28 cellular contexts compared by ENCODE assay signal in genomic region chr18:7172611-7173010, GRCh38. TPM values are rescaled to one million over a fixed set of nuclear protein-coding genes. Genes with fewer than 3 reads are reported as not detected.
"Had no signal": no experiment of that assay in that cellular context is flagged by ENCODE, and none has a peak within 500 bp of the region (broad histone marks: within the 10 kb centered on the region; RNA-seq: fewer than 3 reads in every experiment).

No MANE protein-coding gene starts in this region.

- ATAC-seq: activated T-helper 17 cell treated with anti-CD3 and anti-CD28 coated beads, Interleukin-2, amount 50 U/mL, for 72 hours; K562; Panc1; Right ventricle myocardium inferior; T-cell had no signal

- DNase-seq: activated CD4-positive, alpha-beta memory T cell treated with anti-CD3 and anti-CD28 coated beads for 36 hours; activated CD4-positive, alpha-beta T cell treated with anti-CD3 and anti-CD28 coated beads, Interleukin-2, amount 10 ng/mL, durations not matched to agents 7 days and 5 days; activated CD4-positive, CD25-positive, alpha-beta regulatory T cell; activated gamma-delta T cell; activated naive CD4-positive, alpha-beta T cell treated with anti-CD3 and anti-CD28 coated beads for 36 hours; activated T-cell treated with anti-CD3 and anti-CD28 coated beads for 4 hours; activated T-cell treated with anti-CD3 and anti-CD28 coated beads, Interleukin-2, amount 50 U/mL, for 48 hours; Karpas-422; NCI-H1092; NCI-H1417; NCI-H1930; NCI-H2171 treated with DMSO at 0.1 percent for 48 hours; NCI-H226; NCI-H526; NCI-H82; RPMI8226; T-cell; T-helper 2 cell; T1000 had no signal

- H3K27ac ChIP-seq: SK-N-MC, VCaP had no signal

- H3K4me3 ChIP-seq: K562, SK-N-MC had no signal

RNA-seq across cellular contexts. Expression of gene LAMA1, which starts 55.0 kb away (rescaled TPM):
- total RNA-seq: activated CD4-positive, alpha-beta memory T cell treated with anti-CD3 and anti-CD28 coated beads for 36 hours; activated CD4-positive, alpha-beta T cell treated with anti-CD3 and anti-CD28 coated beads, Interleukin-2, amount 10 ng/mL, durations not matched to agents 7 days and 5 days; activated CD8-positive, alpha-beta memory T cell treated with anti-CD3 and anti-CD28 coated beads for 36 hours; activated naive CD4-positive, alpha-beta T cell treated with anti-CD3 and anti-CD28 coated beads for 36 hours; activated T-helper 17 cell treated with anti-CD3 and anti-CD28 coated beads, Interleukin-2, amount 50 U/mL, for 72 hours; OCI-LY7; Right ventricle myocardium inferior had no signal
- polyA plus RNA-seq: K562 had no signal

RNA-seq across cellular contexts. Expression of gene LRRC30, which starts 58.3 kb away (rescaled TPM):
- total RNA-seq: activated CD4-positive, alpha-beta memory T cell treated with anti-CD3 and anti-CD28 coated beads for 36 hours; activated CD4-positive, alpha-beta T cell treated with anti-CD3 and anti-CD28 coated beads, Interleukin-2, amount 10 ng/mL, durations not matched to agents 7 days and 5 days; activated CD8-positive, alpha-beta memory T cell treated with anti-CD3 and anti-CD28 coated beads for 36 hours; activated naive CD4-positive, alpha-beta T cell treated with anti-CD3 and anti-CD28 coated beads for 36 hours; activated T-helper 17 cell treated with anti-CD3 and anti-CD28 coated beads, Interleukin-2, amount 50 U/mL, for 72 hours; K562; NCI-H460; OCI-LY7; Right ventricle myocardium inferior; T-cell had no signal
- polyA plus RNA-seq: K562 had no signal
